In the genomic region with DNA sequence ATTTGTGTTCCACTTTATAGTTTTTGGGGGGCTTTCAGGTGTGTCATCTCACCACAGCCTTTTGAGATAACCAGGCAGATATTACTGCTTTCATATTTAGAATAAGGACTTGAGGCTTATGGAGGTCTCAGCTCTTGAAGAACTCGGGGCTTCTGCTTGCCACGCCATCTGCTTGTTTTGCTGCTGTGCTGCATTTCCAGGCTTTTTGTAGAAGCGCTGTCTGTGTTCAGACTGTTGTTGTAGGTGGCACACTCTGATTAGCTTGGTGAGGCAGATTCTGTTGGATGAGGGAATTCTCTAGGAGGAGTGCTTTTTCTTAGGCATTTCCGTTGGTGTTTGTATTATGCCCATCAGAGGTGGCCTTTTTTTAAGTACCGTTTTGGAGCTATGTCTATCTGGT, we compare ENCODE assay signal across 22 cellular contexts. TPM values are rescaled to one million over a fixed set of nuclear protein-coding genes. Genes with fewer than 3 reads are reported as not detected.
"Had no signal": no experiment of that assay in that cellular context is flagged by ENCODE, and none has a peak within 500 bp of the region (broad histone marks: within the 10 kb centered on the region; RNA-seq: fewer than 3 reads in every experiment).

No MANE protein-coding gene starts in this region.

- H3K9me3 Mint-ChIP-seq: activated CD4-positive, alpha-beta T cell treated with anti-CD3 and anti-CD28 coated beads, Interleukin-2, amount 10 ng/mL, durations not matched to agents 24 days and 14 days; activated naive CD4-positive, alpha-beta T cell treated with anti-CD3 and anti-CD28 coated beads, Interleukin-2, amount 10 ng/mL, durations not matched to agents 7 days and 5 days; central memory CD8-positive, alpha-beta T cell; natural killer cell treated with Interleukin-12 subunit alpha and Interleukin-12 subunit beta and Interleukin-15 and Interleukin-18, amount 100 ng/mL, for 72 hours; stimulated activated memory B cell treated with anti-CD40 and anti-IgM and Interleukin-4, amounts not matched to agents 10 μg/mL and 1 μg/mL and 100 μg/mL, for 72 hours had no signal

- H3K27ac ChIP-seq: ascending aorta, gastroesophageal sphincter, heart left ventricle, thoracic aorta, upper lobe of right lung had no signal

- H3K4me3 Mint-ChIP-seq: activated CD4-positive, alpha-beta T cell treated with anti-CD3 and anti-CD28 coated beads, Interleukin-2, amount 10 ng/mL, durations not matched to agents 24 days and 14 days; activated CD8-positive, alpha-beta T cell treated with anti-CD3 and anti-CD28 coated beads, Interleukin-2, amount 10 ng/mL, durations not matched to agents 7 days and 5 days; activated naive CD4-positive, alpha-beta T cell treated with anti-CD3 and anti-CD28 coated beads, Interleukin-2, amount 10 ng/mL, durations not matched to agents 7 days and 5 days; central memory CD8-positive, alpha-beta T cell; mesothelial cell of epicardium; natural killer cell treated with Interleukin-12 subunit alpha and Interleukin-12 subunit beta and Interleukin-15 and Interleukin-18, amount 100 ng/mL, for 72 hours; stimulated activated memory B cell treated with anti-CD40 and anti-IgM and Interleukin-4, amounts not matched to agents 10 μg/mL and 1 μg/mL and 100 μg/mL, for 72 hours had no signal

- DNase-seq: activated CD4-positive, alpha-beta T cell treated with anti-CD3 and anti-CD28 coated beads, Interleukin-2, amount 10 ng/mL, durations not matched to agents 24 days and 14 days; activated CD4-positive, CD25-positive, alpha-beta regulatory T cell; activated CD8-positive, alpha-beta T cell treated with anti-CD3 and anti-CD28 coated beads, Interleukin-2, amount 10 ng/mL, durations not matched to agents 7 days and 5 days; activated effector memory CD4-positive, alpha-beta T cell treated with Interleukin-2 at 50 U/mL for 16 hours; activated naive CD4-positive, alpha-beta T cell treated with anti-CD3 and anti-CD28 coated beads, Interleukin-2, amount 10 ng/mL, durations not matched to agents 7 days and 5 days; activated T-cell treated with anti-CD3 and anti-CD28 coated beads, Interleukin-2, amount 50 U/mL, for 48 hours; effector CD8-positive, alpha-beta T cell; heart left ventricle; kidney; spleen; stimulated activated CD4-positive, alpha-beta T cell treated with anti-CD3 and anti-CD28 coated beads, Interleukin-4, amount 100 ng/mL, for 4 hours; upper lobe of right lung had no signal

- H3K27me3 Mint-ChIP-seq: activated naive CD4-positive, alpha-beta T cell treated with anti-CD3 and anti-CD28 coated beads, Interleukin-2, amount 10 ng/mL, durations not matched to agents 7 days and 5 days had no signal

- H3K27ac Mint-ChIP-seq: activated CD4-positive, alpha-beta T cell treated with anti-CD3 and anti-CD28 coated beads, Interleukin-2, amount 10 ng/mL, durations not matched to agents 24 days and 14 days; activated CD8-positive, alpha-beta T cell treated with anti-CD3 and anti-CD28 coated beads, Interleukin-2, amount 10 ng/mL, durations not matched to agents 7 days and 5 days; activated naive CD4-positive, alpha-beta T cell treated with anti-CD3 and anti-CD28 coated beads, Interleukin-2, amount 10 ng/mL, durations not matched to agents 7 days and 5 days; mesothelial cell of epicardium; natural killer cell treated with Interleukin-12 subunit alpha and Interleukin-12 subunit beta and Interleukin-15 and Interleukin-18, amount 100 ng/mL, for 72 hours; stimulated activated memory B cell treated with anti-CD40 and anti-IgM and Interleukin-4, amounts not matched to agents 10 μg/mL and 1 μg/mL and 100 μg/mL, for 72 hours had no signal

- H3K36me3 ChIP-seq: ascending aorta, spleen, thoracic aorta, upper lobe of right lung had no signal

- H3K9me3 ChIP-seq: ascending aorta, gastroesophageal sphincter, heart left ventricle, spleen, thoracic aorta, upper lobe of right lung had no signal

- H3K4me3 ChIP-seq: ascending aorta, gastroesophageal sphincter, heart left ventricle, lung, spleen, thoracic aorta, upper lobe of right lung had no signal

- H3K4me1 Mint-ChIP-seq: central memory CD8-positive, alpha-beta T cell; mesothelial cell of epicardium; stimulated activated memory B cell treated with anti-CD40 and anti-IgM and Interleukin-4, amounts not matched to agents 10 μg/mL and 1 μg/mL and 100 μg/mL, for 72 hours had no signal

- H3K27me3 ChIP-seq: ascending aorta, gastroesophageal sphincter, heart left ventricle, spleen, upper lobe of right lung had no signal

- H3K36me3 Mint-ChIP-seq: activated naive CD4-positive, alpha-beta T cell treated with anti-CD3 and anti-CD28 coated beads, Interleukin-2, amount 10 ng/mL, durations not matched to agents 7 days and 5 days; natural killer cell treated with Interleukin-12 subunit alpha and Interleukin-12 subunit beta and Interleukin-15 and Interleukin-18, amount 100 ng/mL, for 72 hours; stimulated activated memory B cell treated with anti-CD40 and anti-IgM and Interleukin-4, amounts not matched to agents 10 μg/mL and 1 μg/mL and 100 μg/mL, for 72 hours had no signal

- ATAC-seq: activated CD8-positive, alpha-beta T cell treated with anti-CD3 and anti-CD28 coated beads, Interleukin-2, amount 10 ng/mL, durations not matched to agents 7 days and 5 days; esophagus mucosa; gastroesophageal sphincter; heart left ventricle; left lobe of liver; natural killer cell treated with Interleukin-12 subunit alpha and Interleukin-12 subunit beta and Interleukin-15 and Interleukin-18, amount 100 ng/mL, for 72 hours; stimulated activated memory B cell treated with anti-CD40 and anti-IgM and Interleukin-4, amounts not matched to agents 10 μg/mL and 1 μg/mL and 100 μg/mL, for 72 hours; upper lobe of right lung had no signal

RNA-seq across cellular contexts. Expression of a gene that starts 57.2 kb away (rescaled TPM):
- total RNA-seq: activated CD8-positive, alpha-beta T cell treated with anti-CD3 and anti-CD28 coated beads, Interleukin-2, amount 10 ng/mL, durations not matched to agents 7 days and 5 days; natural killer cell treated with Interleukin-12 subunit alpha and Interleukin-12 subunit beta and Interleukin-15 and Interleukin-18, amount 100 ng/mL, for 72 hours had no signal
